In genomic region chr19:3142938-3143337, GRCh38 we compare ENCODE assay signal across 16 cellular contexts. TPM values are rescaled to one million over a fixed set of nuclear protein-coding genes. Genes with fewer than 3 reads are reported as not detected.
DNase-seq lines count a peak whose midpoint lies in the region; ATAC-seq, FAIRE-seq and TF ChIP-seq lines count a peak whose summit lies in the region.
"Had no signal": no experiment of that assay in that cellular context is flagged by ENCODE, and none has a peak within 500 bp of the region (broad histone marks: within the 10 kb centered on the region; RNA-seq: fewer than 3 reads in every experiment).

No MANE protein-coding gene starts in this region.

- H3K27ac ChIP-seq in BLaER1 (peak overlapping the region; percentile 96), HEK293 (ENCODE audit: extremely low read depth, low read depth, low read length) (no peak overlapping the region), GM12878 (ENCODE audit: control insufficient read depth, insufficient read depth) (no peak overlapping the region), lower lobe of right lung (peak overlapping the region; percentile 81)

- H3K9ac ChIP-seq in BLaER1 (peak overlapping the region; percentile 81; the same call in 1 of the 2 replicates), GM12878 (ENCODE audit: control insufficient read depth, insufficient read depth, low read length) (no peak overlapping the region)

- FAIRE-seq in GM12878 (lab: Jason Lieb, UNC): no peak
- FAIRE-seq in GM12891 (lab: Jason Lieb, UNC): no peak
- FAIRE-seq: bronchial epithelial cell had no signal

- CTCF ChIA-PET in HEK293 (lab: Yijun Ruan, JAX): interaction anchor here (0.6 to 2.3 kb wide), 5 partner anchors 14 to 130 kb away, joined by 3 to 10 read pairs (median 3); no protein-coding TSS in a partner anchor
- CTCF ChIA-PET in GM12878 (lab: Yijun Ruan, JAX): interaction anchor here (1.0 to 8.9 kb wide), 3 partner anchors 12 to 19 kb away, joined by 3 to 117 read pairs (median 52); no protein-coding TSS in a partner anchor

- RAD21 ChIA-PET in GM12878 (lab: Charles Lee; ENCODE audit: unreplicated experiment): interaction anchor here (0.7 kb wide), 1 partner anchor 13 kb away, joined by 3 read pairs; no protein-coding TSS in a partner anchor

- ATAC-seq in GM12878: no peak
- no peak for ATAC-seq in lower lobe of right lung
- no peak for ATAC-seq in HG03039 (IDR thresholded peaks at IDR 0.05; ENCODE audit: unreplicated experiment)

- H3K4me3 ChIP-seq in BLaER1 (peak overlapping the region; percentile 49; the same call in 1 of the 2 replicates), HEK293 (ENCODE audit: low read depth, low read length) (no peak overlapping the region), GM12878 (no peak overlapping the region), lower lobe of right lung (no peak overlapping the region)
- H3K4me3 ChIP-seq: gastrocnemius medialis, smooth muscle cell had no signal

- POLR2A ChIA-PET in HEK293 (lab: Yijun Ruan, JAX) (no interaction called here), GM12878 (lab: Charles Lee) (interaction anchor here (2.2 to 3.3 kb wide), 2 partner anchors 13 to 17 kb away, joined by 8 to 14 read pairs; no protein-coding TSS in a partner anchor)

- H3K4me1 ChIP-seq in BLaER1 (peaks cover 98% of the 10 kb centered on the region), HEK293 (ENCODE audit: control insufficient read depth, insufficient read depth, low read length) (no peaks in the 10 kb centered on the region), GM12878 (ENCODE audit: control insufficient read depth, insufficient read depth, low read length) (peaks cover 23% of the 10 kb centered on the region), lower lobe of right lung (peaks cover 36% of the 10 kb centered on the region)
- H3K4me1 ChIP-seq: BE2C, gastrocnemius medialis had no signal

- DNase-seq in GM12878 (ENCODE audit: low read depth, low spot score): no peak
- no peak for DNase-seq in lower lobe of right lung
- DNase-seq in stimulated activated CD4-positive, alpha-beta T cell treated with anti-CD3 and anti-CD28 coated beads, Interleukin-4, amount 100 ng/mL, for 1 hour: no peak
- no peak for DNase-seq in GM12891 (ENCODE audit: insufficient read length, low spot score)
- no peak for DNase-seq in NCI-H146 (lab: John Stamatoyannopoulos, UW)
- DNase-seq: BE2C; effector memory CD4-positive, alpha-beta T cell; gastrocnemius medialis; H9; immature natural killer cell; NCI-H1417 treated with DMSO at 0.1 percent for 48 hours had no signal

- in situ Hi-C loops in GM12878 (cut with MboI): no loop called here

- H2AFZ ChIP-seq in GM12878 (ENCODE audit: control insufficient read depth, low read depth, low read length): no peak overlapping the region

- intact Hi-C loops in GM12878 (cut with micrococcal nuclease; ENCODE audit: unreplicated experiment): no loop called here
- intact Hi-C loops in lower lobe of right lung (cut with DNase I): no loop called here

- SMC1A ChIA-PET in GM12878 (lab: Charles Lee; ENCODE audit: uncharacterized antibody, unreplicated experiment): interaction anchor here (1.6 to 3.2 kb wide), 4 partner anchors 10 to 18 kb away, joined by 5 to 14 read pairs (median 7); no protein-coding TSS in a partner anchor

- TF ChIP-seq POLR2A in GM12878 (IDR thresholded peaks at IDR 0.05; ENCODE audit: low read depth, low read length) (no peak), GM12891 (IDR thresholded peaks at IDR 0.05; ENCODE audit: low read depth, low read length) (no peak)

- no peak for TF ChIP-seq RAD21 in GM12878 (IDR thresholded peaks at IDR 0.05; ENCODE audit: insufficient read depth, low read depth, low read length)

- H4K20me1 ChIP-seq in BLaER1: peaks cover 12% of the 10 kb centered on the region; the same call in 1 of the 2 replicates
- no peaks in the 10 kb centered on the region for H4K20me1 ChIP-seq in GM12878 (ENCODE audit: control insufficient read depth, insufficient read depth)

- TF ChIP-seq EP300 in GM12878 (IDR thresholded peaks at IDR 0.05; ENCODE audit: borderline replicate concordance in 1 of 2, control insufficient read depth in 1 of 2, low read depth in 2 of 2, low read length in 2 of 2): no peak

- WGBS in GM12878 (ENCODE audit: insufficient coverage, insufficient replicate concordance, low lambda C conversion rate, missing lambda C conversion rate): 39% methylated on average over 9 of the region's 9 CpGs

- H3K36me3 ChIP-seq in BLaER1: peaks cover 31% of the 10 kb centered on the region
- H3K36me3 ChIP-seq in HEK293 (ENCODE audit: control insufficient read depth in 2 of 2, insufficient read depth in 1 of 2, low read length in 2 of 2): no peaks in the 10 kb centered on the region
- no peaks in the 10 kb centered on the region for H3K36me3 ChIP-seq in GM12878 (ENCODE audit: control insufficient read depth in 2 of 2, insufficient read depth in 2 of 2, low read length in 1 of 2)
- H3K36me3 ChIP-seq in lower lobe of right lung: no peaks in the 10 kb centered on the region
- H3K36me3 ChIP-seq: BE2C, gastrocnemius medialis had no signal

- no peaks in the 10 kb centered on the region for H3K9me3 ChIP-seq in BLaER1
- H3K9me3 ChIP-seq in HEK293 (ENCODE audit: control insufficient read depth, insufficient read depth, low read depth, low read length): no peaks in the 10 kb centered on the region
- no peaks in the 10 kb centered on the region; the same call in 2 of the 3 replicates for H3K9me3 ChIP-seq in GM12878 (replicated peaks; ENCODE audit: control insufficient read depth, insufficient read depth, low read length)
- H3K9me3 ChIP-seq in lower lobe of right lung: no peaks in the 10 kb centered on the region
- H3K9me3 ChIP-seq: BE2C, gastrocnemius medialis had no signal

- peaks cover 5% of the 10 kb centered on the region for H3K79me2 ChIP-seq in GM12878 (ENCODE audit: control insufficient read depth, insufficient read depth, low read length)

- peak overlapping the region; percentile 94 for H3K4me2 ChIP-seq in BLaER1
- no peak overlapping the region for H3K4me2 ChIP-seq in GM12878 (ENCODE audit: control insufficient read depth, insufficient read depth)
- H3K4me2 ChIP-seq: smooth muscle cell had no signal

- BruUV-seq in GM12878 (replicated peaks; lab: Mats Ljungman, UMichigan): TSS peak; percentile 40

- TF ChIP-seq CTCF in HEK293 (tag by site-specific recombination; IDR thresholded peaks at IDR 0.05) (no peak), GM12878 (IDR thresholded peaks at IDR 0.05 in 2 of 3, conservative IDR thresholded peaks at IDR 0.05 in 1 of 3; ENCODE audit: control insufficient read depth in 2 of 3, extremely low read depth in 1 of 3, insufficient read depth in 1 of 3, low read depth in 3 of 3, low read length in 3 of 3) (no peak), lower lobe of right lung (IDR thresholded peaks at IDR 0.05) (no peak)

- H3K27me3 ChIP-seq in BLaER1 (no peaks in the 10 kb centered on the region), GM12878 (replicated peaks in 1 of 2; ENCODE audit: control insufficient read depth in 2 of 2, insufficient read depth in 2 of 2, low read length in 1 of 2) (no peaks in the 10 kb centered on the region), lower lobe of right lung (ENCODE audit: low read depth) (no peaks in the 10 kb centered on the region)
- H3K27me3 ChIP-seq: BE2C had no signal

RNA-seq across cellular contexts. Expression of gene GNA15, which starts 7.1 kb away (rescaled TPM):
- total RNA-seq in GM12878 (2013; cell fraction: nucleolus; rRNA removed): 17.5 and 19.5 TPM in 2 replicates
- total RNA-seq in GM12878 (2014; rRNA removed) (16.7 and 18.0 TPM in 2 replicates), GM12878 (2014; rRNA removed; fragmentation: Illumina TruSeq; extraction: Trizol) (8.7 and 9.5 TPM in 2 replicates), GM12878 (2021) (16.2 and 16.9 TPM in 2 replicates), lower lobe of right lung (24.2 TPM)
- 1.9 TPM for polyA plus RNA-seq in GM12878 (2011; ENCODE audit: low read depth)
- polyA plus RNA-seq in GM12878 (2011; rRNA removed) (10.2 and 16.6 TPM in 2 replicates), GM12878 (2014; fragmentation: Illumina TruSeq; extraction: Trizol) (2.5 and 7.3 TPM in 2 replicates), GM12878 (2014; fragmentation: Nextera tagmentation; extraction: Ambion mirVana) (1 to 10 TPM in 1 of 2 experiments, under 1 TPM in 1; 0.42 to 1.7 TPM), GM12878 (2014; rRNA removed) (13.0 and 13.8 TPM in 2 replicates), GM12878 (2016; fragmentation: Nextera tagmentation; extraction: Ambion mirVana) (10 to 100 TPM in 1 of 2 experiments, 1 to 10 TPM in 1; 8.7 to 10.1 TPM)
- 23.5 and 26.3 TPM in 2 replicates for polyA plus RNA-seq in GM12878 (2011; cell fraction: cytosol; rRNA removed)
- polyA plus RNA-seq in GM12878 (2011; cell fraction: nucleus; rRNA removed): 16.4 and 17.5 TPM in 2 replicates
- polyA plus RNA-seq in GM12878 (2012): 6.3 and 11.1 TPM in 2 replicates
- polyA minus RNA-seq in GM12878 (2011; rRNA and poly(A)+ RNA removed): 13.3 and 23.2 TPM in 2 replicates
- 10.2 and 11.1 TPM in 2 replicates for polyA minus RNA-seq in GM12878 (2011; cell fraction: cytosol; rRNA and poly(A)+ RNA removed)
- 4.6 and 6.2 TPM in 2 replicates for polyA minus RNA-seq in GM12878 (2011; cell fraction: nucleus; rRNA and poly(A)+ RNA removed)
- 15.9 TPM for polyA plus RNA-seq in GM12891 (2012; ENCODE audit: low read depth, missing spikeins)
- total RNA-seq: H9 had no signal

RNA-seq across cellular contexts. Expression of gene S1PR4, which starts 35.6 kb away (rescaled TPM):
- 25.9 and 29.4 TPM in 2 replicates for total RNA-seq in GM12878 (2013; cell fraction: nucleolus; rRNA removed)
- 50.1 and 57.7 TPM in 2 replicates for total RNA-seq in GM12878 (2014; rRNA removed)
- total RNA-seq in GM12878 (2014; rRNA removed; fragmentation: Illumina TruSeq; extraction: Trizol): 4.7 and 6.1 TPM in 2 replicates
- 32.4 and 33.7 TPM in 2 replicates for total RNA-seq in GM12878 (2021)
- 5.5 TPM for polyA plus RNA-seq in GM12878 (2011; ENCODE audit: low read depth)
- not detected in 2 replicates for polyA plus RNA-seq in GM12878 (2011; rRNA removed)
- 0.04 TPM in 1 of 2 replicates, not detected in the other for polyA plus RNA-seq in GM12878 (2011; cell fraction: cytosol; rRNA removed)
- 0.26 and 0.33 TPM in 2 replicates for polyA plus RNA-seq in GM12878 (2011; cell fraction: nucleus; rRNA removed)
- polyA plus RNA-seq in GM12878 (2012): 20.4 and 25.5 TPM in 2 replicates
- polyA plus RNA-seq in GM12878 (2014; fragmentation: Illumina TruSeq; extraction: Trizol): 0.54 TPM in 1 of 2 replicates, not detected in the other
- polyA plus RNA-seq in GM12878 (2014; fragmentation: Nextera tagmentation; extraction: Ambion mirVana): 1 to 10 TPM in 1 of 2 experiments, under 1 TPM in 1; 0.19 to 1.2 TPM
- 35.7 and 44.5 TPM in 2 replicates for polyA plus RNA-seq in GM12878 (2014; rRNA removed)
- 10 to 100 TPM; 42.2 to 43.3 TPM for polyA plus RNA-seq in GM12878 (2016; fragmentation: Nextera tagmentation; extraction: Ambion mirVana)
- polyA minus RNA-seq in GM12878 (2011; rRNA and poly(A)+ RNA removed): not detected in 2 replicates
- not detected in 2 replicates for polyA minus RNA-seq in GM12878 (2011; cell fraction: cytosol; rRNA and poly(A)+ RNA removed)
- polyA minus RNA-seq in GM12878 (2011; cell fraction: nucleus; rRNA and poly(A)+ RNA removed): 0.29 TPM in 1 of 2 replicates, not detected in the other
- total RNA-seq in lower lobe of right lung: 35.7 TPM
- 10.8 TPM for polyA plus RNA-seq in GM12891 (2012; ENCODE audit: low read depth, missing spikeins)
- total RNA-seq: H9, smooth muscle cell had no signal
- polyA plus RNA-seq: smooth muscle cell had no signal

RNA-seq across cellular contexts. Expression of gene NCLN, which starts 42.8 kb away (rescaled TPM):
- 37.3 and 45.2 TPM in 2 replicates for total RNA-seq in GM12878 (2013; cell fraction: nucleolus; rRNA removed)
- total RNA-seq in GM12878 (2014; rRNA removed) (35.0 and 43.0 TPM in 2 replicates), GM12878 (2014; rRNA removed; fragmentation: Illumina TruSeq; extraction: Trizol) (14.5 and 18.6 TPM in 2 replicates), GM12878 (2021) (69.2 and 79.1 TPM in 2 replicates), lower lobe of right lung (68.8 TPM)
- polyA plus RNA-seq in GM12878 (2011; ENCODE audit: low read depth): 8.1 TPM
- polyA plus RNA-seq in GM12878 (2011; rRNA removed) (10.7 and 29.5 TPM in 2 replicates), GM12878 (2014; fragmentation: Illumina TruSeq; extraction: Trizol) (2.3 and 11.6 TPM in 2 replicates), GM12878 (2014; fragmentation: Nextera tagmentation; extraction: Ambion mirVana) (1 to 10 TPM; 2.2 to 7.2 TPM), GM12878 (2014; rRNA removed) (42.6 and 64.0 TPM in 2 replicates), GM12878 (2016; fragmentation: Nextera tagmentation; extraction: Ambion mirVana) (10 to 100 TPM; 71.8 to 75.2 TPM)
- 38.7 and 57.3 TPM in 2 replicates for polyA plus RNA-seq in GM12878 (2011; cell fraction: cytosol; rRNA removed)
- 95.1 and 119 TPM in 2 replicates for polyA plus RNA-seq in GM12878 (2011; cell fraction: nucleus; rRNA removed)
- 36.4 and 40.2 TPM in 2 replicates for polyA plus RNA-seq in GM12878 (2012)
- polyA minus RNA-seq in GM12878 (2011; rRNA and poly(A)+ RNA removed): 28.0 and 50.8 TPM in 2 replicates
- 25.0 and 25.9 TPM in 2 replicates for polyA minus RNA-seq in GM12878 (2011; cell fraction: cytosol; rRNA and poly(A)+ RNA removed)
- 12.5 and 24.5 TPM in 2 replicates for polyA minus RNA-seq in GM12878 (2011; cell fraction: nucleus; rRNA and poly(A)+ RNA removed)
- polyA plus RNA-seq in GM12891 (2012; ENCODE audit: low read depth, missing spikeins): 29.7 TPM

RNA-seq across cellular contexts. Expression of gene GNA11, which starts 48.8 kb away (rescaled TPM):
- total RNA-seq in GM12878 (2013; cell fraction: nucleolus; rRNA removed): 5.3 and 6.9 TPM in 2 replicates
- total RNA-seq in GM12878 (2014; rRNA removed): 5.0 and 6.8 TPM in 2 replicates
- 3.0 and 4.7 TPM in 2 replicates for total RNA-seq in GM12878 (2014; rRNA removed; fragmentation: Illumina TruSeq; extraction: Trizol)
- 9.7 and 10.6 TPM in 2 replicates for total RNA-seq in GM12878 (2021)
- 3.1 TPM for polyA plus RNA-seq in GM12878 (2011; ENCODE audit: low read depth)
- 1.1 and 1.6 TPM in 2 replicates for polyA plus RNA-seq in GM12878 (2011; rRNA removed)
- polyA plus RNA-seq in GM12878 (2011; cell fraction: cytosol; rRNA removed): 3.6 and 4.8 TPM in 2 replicates
- 6.0 and 6.4 TPM in 2 replicates for polyA plus RNA-seq in GM12878 (2011; cell fraction: nucleus; rRNA removed)
- 5.0 and 5.7 TPM in 2 replicates for polyA plus RNA-seq in GM12878 (2012)
- 7.5 and 7.9 TPM in 2 replicates for polyA plus RNA-seq in GM12878 (2014; fragmentation: Illumina TruSeq; extraction: Trizol)
- under 1 TPM; 0.07 to 0.21 TPM for polyA plus RNA-seq in GM12878 (2014; fragmentation: Nextera tagmentation; extraction: Ambion mirVana)
- polyA plus RNA-seq in GM12878 (2014; rRNA removed): 5.5 and 6.4 TPM in 2 replicates
- polyA plus RNA-seq in GM12878 (2016; fragmentation: Nextera tagmentation; extraction: Ambion mirVana): 1 to 10 TPM; 1.9 to 2.2 TPM
- polyA minus RNA-seq in GM12878 (2011; rRNA and poly(A)+ RNA removed): 5.2 and 7.8 TPM in 2 replicates
- 1.6 and 2.8 TPM in 2 replicates for polyA minus RNA-seq in GM12878 (2011; cell fraction: cytosol; rRNA and poly(A)+ RNA removed)
- polyA minus RNA-seq in GM12878 (2011; cell fraction: nucleus; rRNA and poly(A)+ RNA removed): 0.60 and 2.1 TPM in 2 replicates
- total RNA-seq in lower lobe of right lung: 60.6 TPM
- polyA plus RNA-seq in GM12891 (2012; ENCODE audit: low read depth, missing spikeins): 4.3 TPM

Comparison
In these comparisons a context has a peak if more than half of its experiments do, and no peak if none do; other contexts are left out.
1. H3K27ac ChIP-seq: peak in BLaER1 (single experiment) and lower lobe of right lung (single experiment); none in HEK293 (single experiment) and GM12878 (single experiment).